In genomic region chr1:40133122-40133665, GRCh38 we compare ENCODE assay signal across 1 cellular context.
TF ChIP-seq lines count a peak whose summit lies in the region.

No MANE protein-coding gene starts in this region.

TF ChIP-seq in IMR-90, 13 proteins besides CTCF, POLR2A, EP300 and RAD21:
- TF ChIP-seq SMC3 (IDR thresholded peaks at IDR 0.05; ENCODE audit: low read depth, low read length) (no peak), CHD1 (IDR thresholded peaks at IDR 0.05; ENCODE audit: low read depth, low read length) (no peak), MAFK (IDR thresholded peaks at IDR 0.05; ENCODE audit: low read depth, low read length) (no peak), USF2 (IDR thresholded peaks at IDR 0.05; ENCODE audit: low read depth, low read length) (no peak), MXI1 (IDR thresholded peaks at IDR 0.05; ENCODE audit: borderline replicate concordance, low read depth, low read length) (no peak), FOS (IDR thresholded peaks at IDR 0.05; ENCODE audit: low read depth, low read length) (no peak), RFX5 (IDR thresholded peaks at IDR 0.05; ENCODE audit: low read depth, low read length) (no peak), RCOR1 (IDR thresholded peaks at IDR 0.05; ENCODE audit: insufficient replicate concordance, low read length) (no peak), CEBPB (IDR thresholded peaks at IDR 0.05; ENCODE audit: low read depth, low read length) (no peak), NFE2L2 (IDR thresholded peaks at IDR 0.05; ENCODE audit: low read depth, low read length) (no peak), ELK1 (IDR thresholded peaks at IDR 0.05; ENCODE audit: borderline replicate concordance, low read depth, low read length) (no peak), BHLHE40 (IDR thresholded peaks at IDR 0.05; ENCODE audit: low read depth, low read length) (no peak), MAZ (IDR thresholded peaks at IDR 0.05; ENCODE audit: borderline replicate concordance, low read depth, low read length) (no peak)
